Comparison of ENCODE assay signal across 8 cellular contexts in genomic region chr9:21995652-21996275, GRCh38. TPM values are rescaled to one million over a fixed set of nuclear protein-coding genes. Genes with fewer than 3 reads are reported as not detected.
DNase-seq lines count a peak whose midpoint lies in the region; ATAC-seq and TF ChIP-seq lines count a peak whose summit lies in the region.

No MANE protein-coding gene starts in this region.

- TF ChIP-seq CTCF in CD8-positive, alpha-beta T cell (IDR thresholded peaks at IDR 0.05), result no peak

- peak overlapping the region; percentile 91 for H3K27ac Mint-ChIP-seq in CD8-positive, alpha-beta T cell

- H3K9me3 Mint-ChIP-seq in CD8-positive, alpha-beta T cell, result no peaks in the 10 kb centered on the region

- H3K4me3 Mint-ChIP-seq in CD8-positive, alpha-beta T cell, result peak overlapping the region; percentile 96

- H3K9ac ChIP-seq in iPS-18a (ENCODE audit: low read length), result no peak overlapping the region

- H3K27me3 Mint-ChIP-seq in CD8-positive, alpha-beta T cell (ENCODE audit: low read depth), result peaks cover 19% of the 10 kb centered on the region

- CTCF ChIA-PET in CD8-positive, alpha-beta T cell (lab: Charles Lee), result interaction anchor here (2.3 to 7.5 kb wide), 2 partner anchors 13 to 42 kb away, joined by 7 to 43 read pairs; partner anchors contain the start of gene CDKN2B

- intact Hi-C loops in CD8-positive, alpha-beta T cell (cut with DNase I, micrococcal nuclease), result loop anchor here (5.0 to 10.0 kb wide), 3 partner anchors 78 to 531 kb away; partner anchors contain the start of gene MTAP (in 1 of the 2)

- peaks cover 12% of the 10 kb centered on the region for H3K27me3 ChIP-seq in CD8-positive, alpha-beta T cell (ENCODE audit: insufficient read depth, low read length)
- H3K27me3 ChIP-seq in iPS-18a (ENCODE audit: control insufficient read depth, insufficient read depth, low read length), result peaks cover 98% of the 10 kb centered on the region

- peak overlapping the region; percentile 96 for H3K4me3 ChIP-seq in CD8-positive, alpha-beta T cell (ENCODE audit: low read depth, low read length)
- peak overlapping the region; percentile 74 for H3K4me3 ChIP-seq in iPS-18a (ENCODE audit: low read length)
- peak overlapping the region; percentile 91 for H3K4me3 ChIP-seq in skeletal muscle cell (ENCODE audit: low read depth, low read length)

- no peaks in the 10 kb centered on the region for H3K36me3 ChIP-seq in CD8-positive, alpha-beta T cell (ENCODE audit: insufficient read depth, low read length)
- no peaks in the 10 kb centered on the region for H3K36me3 ChIP-seq in iPS-18a (ENCODE audit: control insufficient read depth, low read depth, low read length)

- peaks cover 5% of the 10 kb centered on the region for H3K36me3 Mint-ChIP-seq in CD8-positive, alpha-beta T cell

- ATAC-seq in CD8-positive, alpha-beta T cell, result peak; percentile 10
- peak; percentile 19 for ATAC-seq in GM19452 (IDR thresholded peaks at IDR 0.05; ENCODE audit: unreplicated experiment)
- ATAC-seq in HG02840 (IDR thresholded peaks at IDR 0.05; ENCODE audit: low FRiP score, unreplicated experiment), result no peak

- DNase-seq in CD8-positive, alpha-beta T cell, result peak in 3 of 7 experiments; percentile 17 to 51 (median 22)
- DNase-seq in NCI-H526 (lab: John Stamatoyannopoulos, UW) (peak; percentile 78 to 87), astrocyte of the hippocampus (ENCODE audit: low read depth, low spot score) (peak; percentile 84), skeletal muscle cell (ENCODE audit: low read depth) (no peak), H4 (ENCODE audit: low spot score) (no peak)

- H3K4me1 ChIP-seq in CD8-positive, alpha-beta T cell (ENCODE audit: insufficient read depth, low read length), result peaks cover 10% of the 10 kb centered on the region
- H3K4me1 ChIP-seq in iPS-18a (ENCODE audit: control insufficient read depth, low read depth, low read length), result peaks cover 23% of the 10 kb centered on the region

- H3K27ac ChIP-seq in CD8-positive, alpha-beta T cell (ENCODE audit: low read depth, low read length), result peak overlapping the region; percentile 75
- no peak overlapping the region for H3K27ac ChIP-seq in iPS-18a (ENCODE audit: low read length)

- no peaks in the 10 kb centered on the region for H3K9me3 ChIP-seq in CD8-positive, alpha-beta T cell (ENCODE audit: low read length)
- no peaks in the 10 kb centered on the region for H3K9me3 ChIP-seq in iPS-18a (ENCODE audit: control insufficient read depth, low read depth, low read length)

- peaks cover 14% of the 10 kb centered on the region for H3K4me1 Mint-ChIP-seq in CD8-positive, alpha-beta T cell (ENCODE audit: low read depth)

- POLR2A ChIA-PET in CD8-positive, alpha-beta T cell (lab: Charles Lee), result interaction anchor here (0.7 kb wide), 1 partner anchor 57 kb away, joined by 3 read pairs; no protein-coding TSS in a partner anchor

RNA-seq across cellular contexts. Expression of gene CDKN2B-AS1, which starts 1.2 kb away (rescaled TPM):
- under 1 TPM in 1 of 2 experiments, not detected in 1; 0.71 TPM for total RNA-seq in CD8-positive, alpha-beta T cell
- not detected in 2 replicates for total RNA-seq in H4 (2014; rRNA removed; shearing (Covaris generic))

RNA-seq across cellular contexts. Expression of gene CDKN2A, which starts 1.6 kb away (rescaled TPM):
- 1 to 10 TPM in 1 of 2 experiments, under 1 TPM in 1; 0.95 to 1.7 TPM for total RNA-seq in CD8-positive, alpha-beta T cell
- total RNA-seq in H4 (2014; rRNA removed; shearing (Covaris generic)), result 0.39 and 0.68 TPM in 2 replicates

RNA-seq across cellular contexts. Expression of gene CDKN2B, which starts 13.3 kb away (rescaled TPM):
- not detected for total RNA-seq in CD8-positive, alpha-beta T cell
- not detected in 2 replicates for total RNA-seq in H4 (2014; rRNA removed; shearing (Covaris generic))

Comparison
In these comparisons a context has a peak if more than half of its experiments do, and no peak if none do; other contexts are left out.
1. DNase-seq: peak in NCI-H526 (2 of 2) and astrocyte of the hippocampus (single experiment); none in skeletal muscle cell (single experiment) and H4 (single experiment).
2. Peak in every context shown above with its lines, with median percentiles within 50 percentile points of each other: H3K4me3 ChIP-seq.